In the genomic region with DNA sequence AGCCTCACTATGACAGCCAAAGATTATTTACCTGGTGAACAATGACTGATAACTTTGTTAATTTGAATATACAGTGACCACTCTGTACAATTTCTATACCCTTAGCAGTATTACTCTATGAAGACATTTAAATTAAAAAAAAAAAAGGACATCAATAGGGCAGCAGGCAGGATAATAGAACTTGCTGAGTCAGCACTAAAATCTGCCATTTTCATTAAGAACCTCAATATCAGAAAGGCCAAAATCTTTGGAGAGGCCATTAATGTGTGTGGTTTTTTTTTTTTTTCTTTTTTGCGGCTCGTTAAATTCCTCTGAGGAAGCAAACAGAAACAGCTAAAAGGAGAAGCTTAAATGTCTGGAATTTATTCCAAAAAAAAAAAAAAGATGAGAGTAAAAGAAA, we compare ENCODE assay signal across 23 cellular contexts.
"Had no signal": no experiment of that assay in that cellular context is flagged by ENCODE, and none has a peak within 500 bp of the region (broad histone marks: within the 10 kb centered on the region; RNA-seq: fewer than 3 reads in every experiment).

No MANE protein-coding gene starts in this region.

- DNase-seq: cortex of kidney; effector memory CD8-positive, alpha-beta T cell; erythroblast; esophagus squamous epithelium; foreskin melanocyte; glutamatergic neuron; heart right ventricle; hippocampal formation; left ventricle myocardium superior; lower lobe of right lung; nucleus accumbens; posterior cingulate gyrus; psoas muscle; right cardiac atrium; spleen; stimulated activated CD4-positive, alpha-beta T cell treated with anti-CD3 and anti-CD28 coated beads, Interleukin-4, amount 100 ng/mL, for 4 hours; upper lobe of left lung had no signal

- H3K27ac ChIP-seq: heart right ventricle, lower lobe of right lung, psoas muscle, spleen, thoracic aorta, tibial nerve, upper lobe of left lung had no signal

- H3K27me3 Mint-ChIP-seq: effector memory CD8-positive, alpha-beta T cell; natural killer cell treated with Interleukin-12 subunit alpha and Interleukin-12 subunit beta and Interleukin-15 and Interleukin-18, amount 100 ng/mL, for 72 hours; stimulated activated memory B cell treated with anti-CD40 and anti-IgM and Interleukin-4, amounts not matched to agents 10 μg/mL and 1 μg/mL and 100 μg/mL, for 72 hours; stimulated activated naive CD8-positive, alpha-beta T cell treated with anti-CD3 and anti-CD28 coated beads, Interleukin-15, Interleukin-2, amounts not matched to agents 100 ng/mL and 50 ng/mL, for 24 hours had no signal

- H3K27me3 ChIP-seq: esophagus squamous epithelium, heart right ventricle, spleen, tibial nerve, upper lobe of left lung had no signal

- H3K36me3 ChIP-seq: thoracic aorta had no signal

- H3K4me3 ChIP-seq: esophagus squamous epithelium, heart right ventricle, lower lobe of right lung, psoas muscle, skin epidermis, spleen, thoracic aorta, tibial nerve, upper lobe of left lung had no signal

- ATAC-seq: effector memory CD8-positive, alpha-beta T cell; heart right ventricle; left ventricle myocardium superior; lower lobe of right lung; natural killer cell treated with Interleukin-12 subunit alpha and Interleukin-12 subunit beta and Interleukin-15 and Interleukin-18, amount 100 ng/mL, for 72 hours; psoas muscle; right cardiac atrium; stimulated activated memory B cell treated with anti-CD40 and anti-IgM and Interleukin-4, amounts not matched to agents 10 μg/mL and 1 μg/mL and 100 μg/mL, for 72 hours had no signal

- H3K9me3 ChIP-seq: esophagus squamous epithelium, heart right ventricle, lower lobe of right lung, psoas muscle, spleen, thoracic aorta, tibial nerve, upper lobe of left lung had no signal

- H3K4me3 Mint-ChIP-seq: effector memory CD8-positive, alpha-beta T cell; natural killer cell treated with Interleukin-12 subunit alpha and Interleukin-12 subunit beta and Interleukin-15 and Interleukin-18, amount 100 ng/mL, for 72 hours; stimulated activated memory B cell treated with anti-CD40 and anti-IgM and Interleukin-4, amounts not matched to agents 10 μg/mL and 1 μg/mL and 100 μg/mL, for 72 hours; stimulated activated naive CD8-positive, alpha-beta T cell treated with anti-CD3 and anti-CD28 coated beads, Interleukin-15, Interleukin-2, amounts not matched to agents 100 ng/mL and 50 ng/mL, for 24 hours had no signal

- H3K27ac Mint-ChIP-seq: effector memory CD8-positive, alpha-beta T cell; natural killer cell treated with Interleukin-12 subunit alpha and Interleukin-12 subunit beta and Interleukin-15 and Interleukin-18, amount 100 ng/mL, for 72 hours; stimulated activated memory B cell treated with anti-CD40 and anti-IgM and Interleukin-4, amounts not matched to agents 10 μg/mL and 1 μg/mL and 100 μg/mL, for 72 hours; stimulated activated naive CD8-positive, alpha-beta T cell treated with anti-CD3 and anti-CD28 coated beads, Interleukin-15, Interleukin-2, amounts not matched to agents 100 ng/mL and 50 ng/mL, for 24 hours had no signal

- H3K9me3 Mint-ChIP-seq: effector memory CD8-positive, alpha-beta T cell; natural killer cell treated with Interleukin-12 subunit alpha and Interleukin-12 subunit beta and Interleukin-15 and Interleukin-18, amount 100 ng/mL, for 72 hours; stimulated activated naive CD8-positive, alpha-beta T cell treated with anti-CD3 and anti-CD28 coated beads, Interleukin-15, Interleukin-2, amounts not matched to agents 100 ng/mL and 50 ng/mL, for 24 hours had no signal
